23 cellular contexts compared by ENCODE assay signal in genomic region chr17:73379814-73380213, GRCh38.
"Had no signal": no experiment of that assay in that cellular context is flagged by ENCODE, and none has a peak within 500 bp of the region (broad histone marks: within the 10 kb centered on the region; RNA-seq: fewer than 3 reads in every experiment).

No MANE protein-coding gene starts in this region.

- H3K36me3 ChIP-seq: gastrocnemius medialis, left lung, ovary, tibial artery had no signal

- H3K4me2 ChIP-seq: hepatocyte had no signal

- H3K9me3 ChIP-seq: gastrocnemius medialis, left lung, ovary, psoas muscle, spleen, testis, tibial artery had no signal

- FAIRE-seq: endometrium, kidney had no signal

- H3K4me1 ChIP-seq: gastrocnemius medialis, left lung, psoas muscle, spleen, testis, tibial artery had no signal

- DNase-seq: cortex of kidney; effector memory CD8-positive, alpha-beta T cell; erythroblast; foreskin fibroblast; gastrocnemius medialis; kidney; left lung; mesendoderm; naive thymus-derived CD8-positive, alpha-beta T cell; nephron progenitor cell; ovary; posterior cingulate gyrus; psoas muscle; right cardiac atrium; spleen; stimulated activated CD4-positive, alpha-beta T cell treated with anti-CD3 and anti-CD28 coated beads, Interleukin-4, amount 100 ng/mL, for 4 hours; stimulated activated naive CD8-positive, alpha-beta T cell treated with anti-CD3 and anti-CD28 coated beads, Interleukin-15, Interleukin-2, amounts not matched to agents 100 U/mL and 50 U/mL, for 24 hours; testis; tibial artery had no signal

- ATAC-seq: effector memory CD8-positive, alpha-beta T cell; gastrocnemius medialis; left lung; naive thymus-derived CD8-positive, alpha-beta T cell; psoas muscle; stimulated activated memory B cell treated with anti-CD40 and anti-IgM and Interleukin-4, amounts not matched to agents 10 μg/mL and 1 μg/mL and 100 μg/mL, for 72 hours; stimulated activated naive CD8-positive, alpha-beta T cell treated with anti-CD3 and anti-CD28 coated beads, Interleukin-15, Interleukin-2, amounts not matched to agents 100 U/mL and 50 U/mL, for 24 hours had no signal

- H3K79me2 ChIP-seq: hepatocyte had no signal

- H2AFZ ChIP-seq: hepatocyte had no signal

- H3K27ac ChIP-seq: gastrocnemius medialis, hepatocyte, left lung, ovary, psoas muscle, skin epidermis, spleen, testis, tibial artery had no signal

- H3K4me3 ChIP-seq: gastrocnemius medialis, hepatocyte, left lung, ovary, psoas muscle, skin epidermis, spleen, testis, tibial artery had no signal

- H3K27me3 ChIP-seq: gastrocnemius medialis, hepatocyte, ovary, spleen, testis had no signal
